Comparison of ENCODE assay signal across 25 cellular contexts in the genomic region with DNA sequence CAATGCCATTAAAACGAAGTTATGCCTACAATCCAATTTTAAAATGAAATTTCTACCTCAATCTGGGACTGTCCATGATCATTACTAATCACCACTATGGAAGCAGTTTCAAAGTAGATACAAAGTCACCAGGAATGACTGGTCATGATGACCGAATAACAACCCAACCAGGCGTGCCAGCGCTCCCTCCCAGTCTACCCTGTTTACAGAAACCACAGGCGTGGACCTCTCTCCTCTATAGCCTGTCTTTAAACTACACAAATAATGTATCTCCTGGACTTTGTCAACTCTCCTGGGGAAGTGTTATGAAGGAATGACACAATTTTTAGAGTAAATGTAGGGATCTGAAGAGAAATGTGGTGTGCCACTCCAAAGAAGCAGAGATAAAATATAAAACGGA.
DNase-seq lines count a peak whose midpoint lies in the region; ATAC-seq and TF ChIP-seq lines count a peak whose summit lies in the region.
"Had no signal": no experiment of that assay in that cellular context is flagged by ENCODE, and none has a peak within 500 bp of the region (broad histone marks: within the 10 kb centered on the region; RNA-seq: fewer than 3 reads in every experiment).

No MANE protein-coding gene starts in this region.

- ATAC-seq in WTC11, result no peak
- peak; percentile 49 for ATAC-seq in mucosa of descending colon
- ATAC-seq: GM12878 had no signal

- H2AFZ ChIP-seq in OCI-LY7 (ENCODE audit: low read length), result no peak overlapping the region

- H3K9me3 ChIP-seq in OCI-LY7 (ENCODE audit: low read length) (peaks cover 6% of the 10 kb centered on the region; the same call in 1 of the 2 replicates), mucosa of descending colon (no peaks in the 10 kb centered on the region)
- H3K9me3 ChIP-seq: BE2C, BLaER1 had no signal

- H3K4me3 Mint-ChIP-seq in WTC11 (no peak overlapping the region), type B pancreatic cell (no peak overlapping the region)
- no peak overlapping the region for H3K4me3 Mint-ChIP-seq in activated CD4-positive, alpha-beta T cell treated with anti-CD3 and anti-CD28 coated beads, Interleukin-2, amount 10 ng/mL, durations not matched to agents 24 days and 14 days
- H3K4me3 Mint-ChIP-seq: CD14-positive monocyte; CD4-positive, alpha-beta memory T cell; CD4-positive, CD25-positive, alpha-beta regulatory T cell; CD8-positive, alpha-beta memory T cell had no signal

- H3K4me1 ChIP-seq in OCI-LY7 (ENCODE audit: insufficient read depth, low read length, poor library complexity, severe bottlenecking), result peaks cover 85% of the 10 kb centered on the region
- peaks cover 10% of the 10 kb centered on the region for H3K4me1 ChIP-seq in mucosa of descending colon (ENCODE audit: low read depth)
- H3K4me1 ChIP-seq: BE2C, BLaER1 had no signal

- H3K27ac Mint-ChIP-seq in WTC11 (peak overlapping the region; percentile 39; the same call in 1 of the 2 replicates), type B pancreatic cell (peak overlapping the region; percentile 12)
- no peak overlapping the region for H3K27ac Mint-ChIP-seq in activated CD4-positive, alpha-beta T cell treated with anti-CD3 and anti-CD28 coated beads, Interleukin-2, amount 10 ng/mL, durations not matched to agents 24 days and 14 days
- H3K27ac Mint-ChIP-seq: CD4-positive, CD25-positive, alpha-beta regulatory T cell; CD8-positive, alpha-beta memory T cell had no signal

- H3K9me3 Mint-ChIP-seq in WTC11, result no peaks in the 10 kb centered on the region
- H3K9me3 Mint-ChIP-seq in type B pancreatic cell, result no peaks in the 10 kb centered on the region
- H3K9me3 Mint-ChIP-seq in activated CD4-positive, alpha-beta T cell treated with anti-CD3 and anti-CD28 coated beads, Interleukin-2, amount 10 ng/mL, durations not matched to agents 24 days and 14 days, result no peaks in the 10 kb centered on the region
- H3K9me3 Mint-ChIP-seq: CD14-positive monocyte; CD4-positive, alpha-beta memory T cell; CD4-positive, CD25-positive, alpha-beta regulatory T cell; CD8-positive, alpha-beta memory T cell had no signal

- H3K4me3 ChIP-seq in OCI-LY7 (ENCODE audit: low read depth, low read length, poor library complexity, severe bottlenecking), result no peak overlapping the region
- H3K4me3 ChIP-seq in mucosa of descending colon, result no peak overlapping the region
- no peak overlapping the region for H3K4me3 ChIP-seq in lower leg skin (ENCODE audit: low read depth, poor library complexity, severe bottlenecking)
- H3K4me3 ChIP-seq: BLaER1, GM12878 had no signal

- intact Hi-C loops in OCI-LY7 (cut with micrococcal nuclease; ENCODE audit: unreplicated experiment) (no loop called here), mucosa of descending colon (cut with DNase I, micrococcal nuclease) (no loop called here), lower leg skin (cut with DNase I; ENCODE audit: low total_unique reads) (no loop called here)
- intact Hi-C loops in activated CD4-positive, alpha-beta T cell treated with anti-CD3 and anti-CD28 coated beads, Interleukin-2, amount 10 ng/mL, durations not matched to agents 24 days and 14 days (cut with micrococcal nuclease), result no loop called here

- H3K4me1 Mint-ChIP-seq in WTC11 (peaks cover 56% of the 10 kb centered on the region), type B pancreatic cell (ENCODE audit: unreplicated experiment) (peaks cover 16% of the 10 kb centered on the region)
- H3K4me1 Mint-ChIP-seq in activated CD4-positive, alpha-beta T cell treated with anti-CD3 and anti-CD28 coated beads, Interleukin-2, amount 10 ng/mL, durations not matched to agents 24 days and 14 days, result no peaks in the 10 kb centered on the region

- no peak for DNase-seq in OCI-LY7 (ENCODE audit: low spot score)
- DNase-seq in WTC11 (ENCODE audit: low spot score), result no peak
- DNase-seq in mucosa of descending colon, result peak; percentile 10 to 33 (median 32)
- DNase-seq in type B pancreatic cell (ENCODE audit: extremely low spot score, unreplicated experiment), result no peak
- DNase-seq in NCI-H2107 (lab: John Stamatoyannopoulos, UW), result no peak
- DNase-seq in lower leg skin (ENCODE audit: low spot score in 2 of 2), result no peak
- DNase-seq in activated CD4-positive, alpha-beta T cell treated with anti-CD3 and anti-CD28 coated beads, Interleukin-2, amount 10 ng/mL, durations not matched to agents 24 days and 14 days, result no peak
- no peak for DNase-seq in DMS153 (lab: John Stamatoyannopoulos, UW)
- DNase-seq: 8988T; ACHN; BE2C; C1 segment of cervical spinal cord; Calu3; CD4-positive, alpha-beta memory T cell; CD4-positive, CD25-positive, alpha-beta regulatory T cell; CD8-positive, alpha-beta memory T cell; COR-L47; DMS53; DMS79; DND-41; EL; GDM1 had no signal

- POLR2A ChIA-PET in OCI-LY7 (lab: Charles Lee), result interaction anchor here (1.6 kb wide), 1 partner anchor 17 kb away, joined by 4 read pairs; no protein-coding TSS in a partner anchor
- POLR2A ChIA-PET in WTC11 (lab: Charles Lee), result no interaction called here

- no peaks in the 10 kb centered on the region for H4K20me1 ChIP-seq in OCI-LY7 (ENCODE audit: insufficient read depth, low read length)
- H4K20me1 ChIP-seq: BLaER1 had no signal

- TF ChIP-seq CTCF in OCI-LY7 (conservative IDR thresholded peaks at IDR 0.05; ENCODE audit: low read length) (no peak), WTC11 (IDR thresholded peaks at IDR 0.05) (no peak), mucosa of descending colon (IDR thresholded peaks at IDR 0.05) (no peak), type B pancreatic cell (conservative IDR thresholded peaks at IDR 0.05) (no peak), lower leg skin (IDR thresholded peaks at IDR 0.05) (no peak)

- H3K4me2 ChIP-seq in OCI-LY7 (ENCODE audit: low read length), result no peak overlapping the region
- H3K4me2 ChIP-seq: BLaER1 had no signal

- H3K36me3 Mint-ChIP-seq in WTC11 (peaks cover 4% of the 10 kb centered on the region), type B pancreatic cell (peaks cover 4% of the 10 kb centered on the region)
- peaks cover 5% of the 10 kb centered on the region for H3K36me3 Mint-ChIP-seq in activated CD4-positive, alpha-beta T cell treated with anti-CD3 and anti-CD28 coated beads, Interleukin-2, amount 10 ng/mL, durations not matched to agents 24 days and 14 days (ENCODE audit: low read depth)

- 92 to 97% methylated on average over 6 of the region's 6 CpGs for WGBS in lower leg skin, 2 donors

- BruUV-seq in OCI-LY7 (replicated peaks; lab: Mats Ljungman, UMichigan), result no TSS peak

- no peak for TF ChIP-seq POLR2A in lower leg skin (IDR thresholded peaks at IDR 0.05)

- no peaks in the 10 kb centered on the region; the same call in 1 of the 2 replicates for H3K79me2 ChIP-seq in OCI-LY7 (ENCODE audit: insufficient read depth, low read depth, low read length)

- CTCF ChIA-PET in OCI-LY7 (lab: Charles Lee; ENCODE audit: unreplicated experiment) (no interaction called here), WTC11 (lab: Charles Lee) (no interaction called here)

- H3K36me3 ChIP-seq in OCI-LY7 (ENCODE audit: insufficient read depth, low read length), result peaks cover 36% of the 10 kb centered on the region
- H3K36me3 ChIP-seq in mucosa of descending colon (ENCODE audit: low read depth), result no peaks in the 10 kb centered on the region
- H3K36me3 ChIP-seq: BE2C, BLaER1 had no signal

- peak overlapping the region; percentile 99 for H3K27ac ChIP-seq in OCI-LY7 (ENCODE audit: low read depth, low read length, poor library complexity, severe bottlenecking)
- H3K27ac ChIP-seq: BLaER1 had no signal

- H3K27me3 Mint-ChIP-seq in WTC11 (ENCODE audit: low read depth), result no peaks in the 10 kb centered on the region
- no peaks in the 10 kb centered on the region for H3K27me3 Mint-ChIP-seq in type B pancreatic cell
- H3K27me3 Mint-ChIP-seq in activated CD4-positive, alpha-beta T cell treated with anti-CD3 and anti-CD28 coated beads, Interleukin-2, amount 10 ng/mL, durations not matched to agents 24 days and 14 days, result no peaks in the 10 kb centered on the region
- H3K27me3 Mint-ChIP-seq: CD4-positive, alpha-beta memory T cell; CD4-positive, CD25-positive, alpha-beta regulatory T cell; CD8-positive, alpha-beta memory T cell had no signal

- H3K9me2 ChIP-seq in OCI-LY7 (ENCODE audit: insufficient read depth, low read length), result no peaks in the 10 kb centered on the region

TF ChIP-seq in WTC11, 78 proteins besides CTCF, POLR2A, EP300 and RAD21 (continues in another document):
- no peak for TF ChIP-seq ZNF219 (CRISPR knock-in tag; IDR thresholded peaks at IDR 0.05; ENCODE audit: borderline replicate concordance)
- TF ChIP-seq, protein P1, sequence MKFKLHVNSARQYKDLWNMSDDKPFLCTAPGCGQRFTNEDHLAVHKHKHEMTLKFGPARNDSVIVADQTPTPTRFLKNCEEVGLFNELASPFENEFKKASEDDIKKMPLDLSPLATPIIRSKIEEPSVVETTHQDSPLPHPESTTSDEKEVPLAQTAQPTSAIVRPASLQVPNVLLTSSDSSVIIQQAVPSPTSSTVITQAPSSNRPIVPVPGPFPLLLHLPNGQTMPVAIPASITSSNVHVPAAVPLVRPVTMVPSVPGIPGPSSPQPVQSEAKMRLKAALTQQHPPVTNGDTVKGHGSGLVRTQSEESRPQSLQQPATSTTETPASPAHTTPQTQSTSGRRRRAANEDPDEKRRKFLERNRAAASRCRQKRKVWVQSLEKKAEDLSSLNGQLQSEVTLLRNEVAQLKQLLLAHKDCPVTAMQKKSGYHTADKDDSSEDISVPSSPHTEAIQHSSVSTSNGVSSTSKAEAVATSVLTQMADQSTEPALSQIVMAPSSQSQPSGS (CRISPR knock-in tag; IDR thresholded peaks at IDR 0.05; ENCODE audit: borderline replicate concordance, low read depth), result no peak
- TF ChIP-seq, protein P2, sequence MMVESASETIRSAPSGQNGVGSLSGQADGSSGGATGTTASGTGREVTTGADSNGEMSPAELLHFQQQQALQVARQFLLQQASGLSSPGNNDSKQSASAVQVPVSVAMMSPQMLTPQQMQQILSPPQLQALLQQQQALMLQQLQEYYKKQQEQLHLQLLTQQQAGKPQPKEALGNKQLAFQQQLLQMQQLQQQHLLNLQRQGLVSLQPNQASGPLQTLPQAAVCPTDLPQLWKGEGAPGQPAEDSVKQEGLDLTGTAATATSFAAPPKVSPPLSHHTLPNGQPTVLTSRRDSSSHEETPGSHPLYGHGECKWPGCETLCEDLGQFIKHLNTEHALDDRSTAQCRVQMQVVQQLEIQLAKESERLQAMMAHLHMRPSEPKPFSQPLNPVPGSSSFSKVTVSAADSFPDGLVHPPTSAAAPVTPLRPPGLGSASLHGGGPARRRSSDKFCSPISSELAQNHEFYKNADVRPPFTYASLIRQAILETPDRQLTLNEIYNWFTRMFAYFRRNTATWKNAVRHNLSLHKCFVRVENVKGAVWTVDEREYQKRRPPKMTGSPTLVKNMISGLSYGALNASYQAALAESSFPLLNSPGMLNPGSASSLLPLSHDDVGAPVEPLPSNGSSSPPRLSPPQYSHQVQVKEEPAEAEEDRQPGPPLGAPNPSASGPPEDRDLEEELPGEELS (CRISPR knock-in tag; IDR thresholded peaks at IDR 0.05), result no peak
- TF ChIP-seq NR1H2 (CRISPR knock-in tag; IDR thresholded peaks at IDR 0.05), result no peak

Comparison
In these comparisons a context has a peak if more than half of its experiments do, and no peak if none do; other contexts are left out.
1. DNase-seq: peak in mucosa of descending colon (3 of 3); none in OCI-LY7 (single experiment), WTC11 (single experiment), type B pancreatic cell (single experiment), NCI-H2107 (single experiment), lower leg skin (0 of 2), activated CD4-positive, alpha-beta T cell treated with anti-CD3 and anti-CD28 coated beads, Interleukin-2, amount 10 ng/mL, durations not matched to agents 24 days and 14 days (single experiment) and DMS153 (single experiment).